In genomic region chr11:70760416-70761020, GRCh38 we compare ENCODE assay signal across 18 cellular contexts.
DNase-seq lines count a peak whose midpoint lies in the region; ATAC-seq and TF ChIP-seq lines count a peak whose summit lies in the region.
"Had no signal": no experiment of that assay in that cellular context is flagged by ENCODE, and none has a peak within 500 bp of the region (broad histone marks: within the 10 kb centered on the region; RNA-seq: fewer than 3 reads in every experiment).

No MANE protein-coding gene starts in this region.

- no peak overlapping the region for H3K27ac ChIP-seq in RWPE2 (ENCODE audit: poor library complexity, severe bottlenecking)
- no peak overlapping the region for H3K27ac ChIP-seq in neuronal stem cell (replicated peaks; ENCODE audit: low read length)
- H3K27ac ChIP-seq: 22Rv1, C4-2B, KMS-11 had no signal

- H3K79me1 ChIP-seq in neuronal stem cell (ENCODE audit: low read depth, low read length) = peaks cover 2% of the 10 kb centered on the region

- H3K4me1 ChIP-seq in RWPE2 (ENCODE audit: insufficient read depth, poor library complexity, severe bottlenecking) (peaks cover 5% of the 10 kb centered on the region), neuronal stem cell (ENCODE audit: control insufficient read depth in 2 of 2, insufficient read depth in 1 of 2, low read depth in 1 of 2, low read length in 2 of 2) (peaks cover 4 to 6% of the 10 kb centered on the region in 2 donors)

- H3K4me2 ChIP-seq in neuronal stem cell (ENCODE audit: insufficient read depth, low read length, poor library complexity, severe bottlenecking) = no peak overlapping the region
- H3K4me2 ChIP-seq: KMS-11 had no signal

- H2AFZ ChIP-seq in neuronal stem cell (ENCODE audit: low read length) = no peak overlapping the region

- H3K9me3 ChIP-seq in RWPE2 (ENCODE audit: severe bottlenecking) = no peaks in the 10 kb centered on the region
- H3K9me3 ChIP-seq in neuronal stem cell (replicated peaks in 1 of 2; ENCODE audit: control insufficient read depth in 2 of 2, insufficient read depth in 1 of 2, low read depth in 1 of 2, low read length in 2 of 2) = peaks cover 0 to 2% of the 10 kb centered on the region in 2 donors

- TF ChIP-seq CTCF in RWPE2 (IDR thresholded peaks at IDR 0.05; ENCODE audit: poor library complexity, severe bottlenecking) = no peak

- no peaks in the 10 kb centered on the region for H3K27me3 ChIP-seq in RWPE2 (ENCODE audit: insufficient read depth, poor library complexity, severe bottlenecking)
- H3K27me3 ChIP-seq in neuronal stem cell (ENCODE audit: control insufficient read depth in 3 of 3, insufficient read depth in 3 of 3, low read depth in 1 of 3, low read length in 3 of 3) = no peaks in the 10 kb centered on the region

- H3K36me3 ChIP-seq in RWPE2 (ENCODE audit: low read depth) (no peaks in the 10 kb centered on the region), neuronal stem cell (replicated peaks in 1 of 2; ENCODE audit: control insufficient read depth in 2 of 2, insufficient read depth in 2 of 2, low read length in 2 of 2) (no peaks in the 10 kb centered on the region)

- H2BK120ac ChIP-seq in neuronal stem cell (ENCODE audit: low read depth, low read length) = no peak overlapping the region

- peak overlapping the region; percentile 44 for H3K18ac ChIP-seq in neuronal stem cell (ENCODE audit: low read length)

- no peak overlapping the region for H3K14ac ChIP-seq in neuronal stem cell (ENCODE audit: low read length)

- H2BK12ac ChIP-seq in neuronal stem cell (ENCODE audit: low read length) = no peak overlapping the region

- H2BK5ac ChIP-seq in neuronal stem cell (ENCODE audit: low read length) = no peak overlapping the region

- H3K4me3 ChIP-seq in RWPE2 (ENCODE audit: severe bottlenecking) (no peak overlapping the region), neuronal stem cell (ENCODE audit: low read length in 2 of 2) (no peak overlapping the region)

- WGBS in neuronal stem cell (ENCODE audit: extremely low coverage in 2 of 2, insufficient read length in 2 of 2, insufficient replicate concordance in 1 of 2), 2 donors = no CpG with 5 or more reads among the region's 9 CpGs

- peak overlapping the region; percentile 71 for H2AK5ac ChIP-seq in neuronal stem cell (ENCODE audit: low read depth, low read length)

- peak; percentile 44 for ATAC-seq in RWPE2 (ENCODE audit: low read depth)
- ATAC-seq: SK-N-SH treated with all-trans-retinoic acid at 6 μM for 48 hours had no signal

- no peak overlapping the region for H3K23ac ChIP-seq in neuronal stem cell (ENCODE audit: low read depth, low read length, poor library complexity)

- DNase-seq in DMS79 (lab: John Stamatoyannopoulos, UW) (peak; percentile 94), DMS79 treated with DMSO at 0.1 percent for 48 hours (lab: John Stamatoyannopoulos, UW) (no peak), RWPE2 (ENCODE audit: low spot score) (no peak), neuronal stem cell (ENCODE audit: low spot score) (no peak), hippocampal formation (lab: John Stamatoyannopoulos, UW) (no peak), EL (no peak), T-helper 2 cell (no peak)
- no peak for DNase-seq in activated CD8-positive, alpha-beta memory T cell treated with anti-CD3 and anti-CD28 coated beads, Interleukin-2, amount 50 U/mL, for 4 hours
- DNase-seq: AML-193, DND-41, HFFc6, NCI-H187 treated with DMSO at 0.1 percent for 48 hours, NCI-H446 treated with DMSO at 0.1 percent for 48 hours, SIG-M5 had no signal

- H3K9ac ChIP-seq in neuronal stem cell (ENCODE audit: low read depth, low read length, poor library complexity) = no peak overlapping the region
- H3K9ac ChIP-seq: KMS-11 had no signal

- H4K8ac ChIP-seq in neuronal stem cell (ENCODE audit: low read depth, low read length) = no peak overlapping the region

- no peak overlapping the region for H3K4ac ChIP-seq in neuronal stem cell (ENCODE audit: low read length)

- H2BK15ac ChIP-seq in neuronal stem cell (ENCODE audit: low read length) = no peak overlapping the region

- H4K91ac ChIP-seq in neuronal stem cell (ENCODE audit: low read depth, low read length, poor library complexity) = no peak overlapping the region
